ENCODE assay signal across 1 cellular context in the genomic region with DNA sequence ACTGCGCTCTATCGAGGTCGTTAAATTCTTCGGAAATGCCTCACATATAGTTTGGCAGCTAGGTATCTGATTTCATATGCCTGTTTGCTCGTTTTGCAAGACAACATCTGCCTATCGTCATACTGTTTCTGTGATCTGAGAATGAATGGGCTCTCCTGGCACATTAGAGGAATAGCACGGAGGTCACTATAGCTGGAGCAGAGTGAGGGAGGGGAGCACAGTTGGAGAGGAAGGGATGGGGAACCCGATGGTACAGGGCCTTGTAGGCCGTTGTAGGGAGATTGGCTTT.
TF ChIP-seq lines count a peak whose summit lies in the region.

No MANE protein-coding gene starts in this region.

TF ChIP-seq in K562, 482 proteins besides CTCF, POLR2A, EP300 and RAD21:
- TF ChIP-seq KAT7 (CRISPR knock-in tag; IDR thresholded peaks at IDR 0.05; ENCODE audit: borderline replicate concordance): 0 out of 2 replicates have a peak, but pooled peaks have one; percentile 26
- no peak for TF ChIP-seq TCF7 (IDR thresholded peaks at IDR 0.05; ENCODE audit: borderline replicate concordance)
- TF ChIP-seq ZBTB7A (IDR thresholded peaks at IDR 0.05; ENCODE audit: borderline replicate concordance, control insufficient read depth, low read depth, low read length): no peak
- TF ChIP-seq LCOR (CRISPR knock-in tag; IDR thresholded peaks at IDR 0.05): 0 out of 2 replicates have a peak, but pooled peaks have one; percentile 23
- no peak for TF ChIP-seq ZNF584 (CRISPR knock-in tag; IDR thresholded peaks at IDR 0.05; ENCODE audit: low read depth)
- TF ChIP-seq ZNF79 (CRISPR knock-in tag; IDR thresholded peaks at IDR 0.05; ENCODE audit: low read depth): no peak
